In genomic region chr2:98734823-98735260, GRCh38 we compare ENCODE assay signal across 1 cellular context.
TF ChIP-seq lines count a peak whose summit lies in the region.

No MANE protein-coding gene starts in this region.

TF ChIP-seq in HepG2, 621 proteins besides CTCF, POLR2A, EP300 and RAD21 (continued from another document and continues in another):
- TF ChIP-seq, protein P1, sequence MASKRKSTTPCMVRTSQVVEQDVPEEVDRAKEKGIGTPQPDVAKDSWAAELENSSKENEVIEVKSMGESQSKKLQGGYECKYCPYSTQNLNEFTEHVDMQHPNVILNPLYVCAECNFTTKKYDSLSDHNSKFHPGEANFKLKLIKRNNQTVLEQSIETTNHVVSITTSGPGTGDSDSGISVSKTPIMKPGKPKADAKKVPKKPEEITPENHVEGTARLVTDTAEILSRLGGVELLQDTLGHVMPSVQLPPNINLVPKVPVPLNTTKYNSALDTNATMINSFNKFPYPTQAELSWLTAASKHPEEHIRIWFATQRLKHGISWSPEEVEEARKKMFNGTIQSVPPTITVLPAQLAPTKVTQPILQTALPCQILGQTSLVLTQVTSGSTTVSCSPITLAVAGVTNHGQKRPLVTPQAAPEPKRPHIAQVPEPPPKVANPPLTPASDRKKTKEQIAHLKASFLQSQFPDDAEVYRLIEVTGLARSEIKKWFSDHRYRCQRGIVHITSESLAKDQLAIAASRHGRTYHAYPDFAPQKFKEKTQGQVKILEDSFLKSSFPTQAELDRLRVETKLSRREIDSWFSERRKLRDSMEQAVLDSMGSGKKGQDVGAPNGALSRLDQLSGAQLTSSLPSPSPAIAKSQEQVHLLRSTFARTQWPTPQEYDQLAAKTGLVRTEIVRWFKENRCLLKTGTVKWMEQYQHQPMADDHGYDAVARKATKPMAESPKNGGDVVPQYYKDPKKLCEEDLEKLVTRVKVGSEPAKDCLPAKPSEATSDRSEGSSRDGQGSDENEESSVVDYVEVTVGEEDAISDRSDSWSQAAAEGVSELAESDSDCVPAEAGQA (IDR thresholded peaks at IDR 0.05; ENCODE audit: low read depth), result no peak
- TF ChIP-seq, protein P1 (CRISPR knock-in tag; IDR thresholded peaks at IDR 0.05; ENCODE audit: borderline replicate concordance), result no peak
- TF ChIP-seq SNAPC4 (CRISPR knock-in tag; IDR thresholded peaks at IDR 0.05) (no peak), ZNF280D (CRISPR knock-in tag; IDR thresholded peaks at IDR 0.05) (no peak; the same call in 1 of the 2 replicates), KLF6 (CRISPR knock-in tag; IDR thresholded peaks at IDR 0.05) (no peak; the same call in 1 of the 2 replicates), HOXA9 (CRISPR knock-in tag; IDR thresholded peaks at IDR 0.05; ENCODE audit: borderline replicate concordance) (no peak), CHD4 (IDR thresholded peaks at IDR 0.05; ENCODE audit: borderline replicate concordance, low read length) (no peak; the same call in 1 of the 2 replicates), ZNF10 (CRISPR knock-in tag; IDR thresholded peaks at IDR 0.05; ENCODE audit: borderline replicate concordance, low read depth) (no peak), MIER3 (CRISPR knock-in tag; IDR thresholded peaks at IDR 0.05; ENCODE audit: borderline replicate concordance) (peak; percentile 78; the same call in 1 of the 2 replicates), PTBP1 (IDR thresholded peaks at IDR 0.05; ENCODE audit: low read depth, low read length, poor library complexity, severe bottlenecking) (no peak), HNRNPUL1 (IDR thresholded peaks at IDR 0.05; ENCODE audit: low read depth, low read length) (no peak), NFIB (CRISPR knock-in tag; IDR thresholded peaks at IDR 0.05; ENCODE audit: borderline replicate concordance) (no peak), SMAD1 (CRISPR knock-in tag; IDR thresholded peaks at IDR 0.05; ENCODE audit: borderline replicate concordance, low read depth) (no peak), ZNF670 (CRISPR knock-in tag; IDR thresholded peaks at IDR 0.05; ENCODE audit: borderline replicate concordance) (no peak), SSRP1 (CRISPR knock-in tag; IDR thresholded peaks at IDR 0.05) (peak; percentile 83; the same call in 1 of the 2 replicates), RARG (CRISPR knock-in tag; IDR thresholded peaks at IDR 0.05; ENCODE audit: low read depth) (no peak), KDM1A (CRISPR knock-in tag; IDR thresholded peaks at IDR 0.05) (peak; percentile 95), KLF11 (CRISPR knock-in tag; IDR thresholded peaks at IDR 0.05) (no peak), JUND (CRISPR knock-in tag; IDR thresholded peaks at IDR 0.05) (no peak), ZNF761 (CRISPR knock-in tag; conservative IDR thresholded peaks at IDR 0.05) (no peak), ZNF44 (CRISPR knock-in tag; IDR thresholded peaks at IDR 0.05) (no peak), HDAC1 (CRISPR knock-in tag; IDR thresholded peaks at IDR 0.05) (peak; percentile 17; the same call in 1 of the 2 replicates), ZNF784 (CRISPR knock-in tag; IDR thresholded peaks at IDR 0.05; ENCODE audit: borderline replicate concordance) (no peak), SNRNP70 (IDR thresholded peaks at IDR 0.05; ENCODE audit: low read depth, low read length) (no peak), ZNF839 (CRISPR knock-in tag; IDR thresholded peaks at IDR 0.05; ENCODE audit: borderline replicate concordance) (no peak), NCOA2 (CRISPR knock-in tag; IDR thresholded peaks at IDR 0.05) (peak; percentile 99), ZNF160 (CRISPR knock-in tag; IDR thresholded peaks at IDR 0.05) (no peak), ZNF484 (CRISPR knock-in tag; IDR thresholded peaks at IDR 0.05; ENCODE audit: borderline replicate concordance, low read depth) (no peak), SMAD9 (CRISPR knock-in tag; IDR thresholded peaks at IDR 0.05) (no peak), ZNF782 (CRISPR knock-in tag; IDR thresholded peaks at IDR 0.05; ENCODE audit: borderline replicate concordance) (no peak), IKZF1 (IDR thresholded peaks at IDR 0.05) (no peak), MXD3 (CRISPR knock-in tag; IDR thresholded peaks at IDR 0.05) (no peak), ZNF136 (CRISPR knock-in tag; IDR thresholded peaks at IDR 0.05; ENCODE audit: low read depth) (no peak), ZNF709 (CRISPR knock-in tag; IDR thresholded peaks at IDR 0.05) (no peak), GTF2F1 (IDR thresholded peaks at IDR 0.05; ENCODE audit: low read length) (no peak), ZMAT3 (CRISPR knock-in tag; conservative IDR thresholded peaks at IDR 0.05) (no peak), JUNB (CRISPR knock-in tag; IDR thresholded peaks at IDR 0.05; ENCODE audit: borderline replicate concordance) (no peak; the same call in 1 of the 2 replicates), ZC3H4 (CRISPR knock-in tag; IDR thresholded peaks at IDR 0.05; ENCODE audit: borderline replicate concordance) (no peak), ZNF121 (CRISPR knock-in tag; IDR thresholded peaks at IDR 0.05) (no peak)
- TF ChIP-seq, protein P2, sequence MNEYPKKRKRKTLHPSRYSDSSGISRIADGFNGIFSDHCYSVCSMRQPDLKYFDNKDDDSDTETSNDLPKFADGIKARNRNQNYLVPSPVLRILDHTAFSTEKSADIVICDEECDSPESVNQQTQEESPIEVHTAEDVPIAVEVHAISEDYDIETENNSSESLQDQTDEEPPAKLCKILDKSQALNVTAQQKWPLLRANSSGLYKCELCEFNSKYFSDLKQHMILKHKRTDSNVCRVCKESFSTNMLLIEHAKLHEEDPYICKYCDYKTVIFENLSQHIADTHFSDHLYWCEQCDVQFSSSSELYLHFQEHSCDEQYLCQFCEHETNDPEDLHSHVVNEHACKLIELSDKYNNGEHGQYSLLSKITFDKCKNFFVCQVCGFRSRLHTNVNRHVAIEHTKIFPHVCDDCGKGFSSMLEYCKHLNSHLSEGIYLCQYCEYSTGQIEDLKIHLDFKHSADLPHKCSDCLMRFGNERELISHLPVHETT (CRISPR knock-in tag; conservative IDR thresholded peaks at IDR 0.05), result no peak; the same call in 1 of the 2 replicates
- TF ChIP-seq, protein P3, sequence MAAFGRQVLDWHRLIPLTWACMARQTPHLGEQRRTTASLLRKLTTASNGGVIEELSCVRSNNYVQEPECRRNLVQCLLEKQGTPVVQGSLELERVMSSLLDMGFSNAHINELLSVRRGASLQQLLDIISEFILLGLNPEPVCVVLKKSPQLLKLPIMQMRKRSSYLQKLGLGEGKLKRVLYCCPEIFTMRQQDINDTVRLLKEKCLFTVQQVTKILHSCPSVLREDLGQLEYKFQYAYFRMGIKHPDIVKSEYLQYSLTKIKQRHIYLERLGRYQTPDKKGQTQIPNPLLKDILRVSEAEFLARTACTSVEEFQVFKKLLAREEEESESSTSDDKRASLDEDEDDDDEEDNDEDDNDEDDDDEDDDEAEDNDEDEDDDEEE (CRISPR knock-in tag; IDR thresholded peaks at IDR 0.05), result no peak
- TF ChIP-seq, protein P4, sequence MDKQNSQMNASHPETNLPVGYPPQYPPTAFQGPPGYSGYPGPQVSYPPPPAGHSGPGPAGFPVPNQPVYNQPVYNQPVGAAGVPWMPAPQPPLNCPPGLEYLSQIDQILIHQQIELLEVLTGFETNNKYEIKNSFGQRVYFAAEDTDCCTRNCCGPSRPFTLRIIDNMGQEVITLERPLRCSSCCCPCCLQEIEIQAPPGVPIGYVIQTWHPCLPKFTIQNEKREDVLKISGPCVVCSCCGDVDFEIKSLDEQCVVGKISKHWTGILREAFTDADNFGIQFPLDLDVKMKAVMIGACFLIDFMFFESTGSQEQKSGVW (CRISPR knock-in tag; IDR thresholded peaks at IDR 0.05; ENCODE audit: borderline replicate concordance), result no peak
- TF ChIP-seq, protein P5, sequence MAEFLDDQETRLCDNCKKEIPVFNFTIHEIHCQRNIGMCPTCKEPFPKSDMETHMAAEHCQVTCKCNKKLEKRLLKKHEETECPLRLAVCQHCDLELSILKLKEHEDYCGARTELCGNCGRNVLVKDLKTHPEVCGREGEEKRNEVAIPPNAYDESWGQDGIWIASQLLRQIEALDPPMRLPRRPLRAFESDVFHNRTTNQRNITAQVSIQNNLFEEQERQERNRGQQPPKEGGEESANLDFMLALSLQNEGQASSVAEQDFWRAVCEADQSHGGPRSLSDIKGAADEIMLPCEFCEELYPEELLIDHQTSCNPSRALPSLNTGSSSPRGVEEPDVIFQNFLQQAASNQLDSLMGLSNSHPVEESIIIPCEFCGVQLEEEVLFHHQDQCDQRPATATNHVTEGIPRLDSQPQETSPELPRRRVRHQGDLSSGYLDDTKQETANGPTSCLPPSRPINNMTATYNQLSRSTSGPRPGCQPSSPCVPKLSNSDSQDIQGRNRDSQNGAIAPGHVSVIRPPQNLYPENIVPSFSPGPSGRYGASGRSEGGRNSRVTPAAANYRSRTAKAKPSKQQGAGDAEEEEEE (CRISPR knock-in tag; IDR thresholded peaks at IDR 0.05; ENCODE audit: borderline replicate concordance), result no peak
